In genomic region chr4:140944539-140944938, GRCh38 we compare ENCODE assay signal across 20 cellular contexts.
DNase-seq lines count a peak whose midpoint lies in the region; ATAC-seq and TF ChIP-seq lines count a peak whose summit lies in the region.
"Had no signal": no experiment of that assay in that cellular context is flagged by ENCODE, and none has a peak within 500 bp of the region (broad histone marks: within the 10 kb centered on the region; RNA-seq: fewer than 3 reads in every experiment).

No MANE protein-coding gene starts in this region.

- H3K36me3 ChIP-seq in transverse colon (no peaks in the 10 kb centered on the region), mesendoderm (ENCODE audit: control insufficient read depth, insufficient read depth, low read length) (no peaks in the 10 kb centered on the region)
- H3K36me3 ChIP-seq: BLaER1, suprapubic skin had no signal

- WGBS in transverse colon (ENCODE audit: low coverage in 1 of 2), 2 donors = 42 to 62% methylated on average over 2 of the region's 2 CpGs
- WGBS in mesendoderm (ENCODE audit: extremely low coverage, insufficient coverage, low lambda C conversion rate) = no CpG with 5 or more reads among the region's 2 CpGs

- H3K27me3 ChIP-seq in transverse colon (no peaks in the 10 kb centered on the region), mesendoderm (ENCODE audit: insufficient read depth, low read length, poor library complexity) (no peaks in the 10 kb centered on the region)
- H3K27me3 ChIP-seq: BLaER1, suprapubic skin had no signal

- no peak overlapping the region for H2AK5ac ChIP-seq in mesendoderm (ENCODE audit: low read length)

- no peak overlapping the region for H2BK120ac ChIP-seq in mesendoderm (ENCODE audit: low read depth, low read length)

- H3K79me2 ChIP-seq in mesendoderm (ENCODE audit: control insufficient read depth, insufficient read depth, low read length) = no peaks in the 10 kb centered on the region

- H3K18ac ChIP-seq in mesendoderm (ENCODE audit: low read length) = no peak overlapping the region

- intact Hi-C loops in transverse colon (cut with DNase I; ENCODE audit: low total_unique reads) = no loop called here

- DNase-seq in HS-27A (ENCODE audit: low read depth) (peak; percentile 15), astrocyte of the hippocampus (ENCODE audit: low read depth, low spot score) (peak; percentile 40), foreskin fibroblast (peak; percentile 53 to 67), transverse colon (no peak), mesendoderm (no peak)
- DNase-seq: activated CD8-positive, alpha-beta memory T cell treated with anti-CD3 and anti-CD28 coated beads, Interleukin-2, amount 50 U/mL, for 4 hours; activated effector memory CD4-positive, alpha-beta T cell treated with anti-CD3 and anti-CD28 coated beads, Interleukin-2, amount 50 U/mL, for 16 hours; aorta; DMS 273 treated with DMSO at 0.1 percent for 48 hours; KG1; NCI-H1105; NCI-H774; stimulated activated CD4-positive, alpha-beta T cell treated with anti-CD3 and anti-CD28 coated beads, Interleukin-4, amount 100 ng/mL, for 4 hours; stimulated activated CD8-positive, alpha-beta memory T cell treated with anti-CD3 and anti-CD28 coated beads, Interleukin-4, amount 100 ng/mL, for 48 hours had no signal

- no peak overlapping the region for H4K5ac ChIP-seq in mesendoderm (ENCODE audit: low read length)

- no peak for TF ChIP-seq POLR2A in transverse colon (IDR thresholded peaks at IDR 0.05)

- no peak overlapping the region for H3K9ac ChIP-seq in mesendoderm (ENCODE audit: low read length)
- H3K9ac ChIP-seq: BLaER1 had no signal

- TF ChIP-seq CTCF in foreskin fibroblast (IDR thresholded peaks at IDR 0.05; ENCODE audit: low read depth, low read length) (no peak), transverse colon (IDR thresholded peaks at IDR 0.05) (no peak)

- no peak overlapping the region for H3K4me3 ChIP-seq in foreskin fibroblast (ENCODE audit: low read depth in 1 of 2, low read length in 2 of 2)
- H3K4me3 ChIP-seq in transverse colon = no peak overlapping the region
- no peak overlapping the region for H3K4me3 ChIP-seq in mesendoderm (ENCODE audit: low read length)
- H3K4me3 ChIP-seq: BLaER1, GM23338, suprapubic skin had no signal

- no peak overlapping the region for H4K8ac ChIP-seq in mesendoderm (ENCODE audit: low read depth, low read length)

- H3K4ac ChIP-seq in mesendoderm (ENCODE audit: low read depth, low read length) = no peak overlapping the region

- H3K9me3 ChIP-seq in transverse colon = no peaks in the 10 kb centered on the region
- H3K9me3 ChIP-seq: BLaER1, suprapubic skin had no signal

- in situ Hi-C loops in transverse colon (cut with MboI; ENCODE audit: low pct_ligation_motif_present in 1 of 4, low pct_unique_long_range_greater_than_20kb in 1 of 4, low sequenced_read_pairs in 3 of 4) = no loop called here

- peak overlapping the region; percentile 2 to 68 (median 55) for H3K27ac ChIP-seq in transverse colon
- no peak overlapping the region for H3K27ac ChIP-seq in mesendoderm (ENCODE audit: low read depth, low read length)
- H3K27ac ChIP-seq: BLaER1, suprapubic skin had no signal

- no peak overlapping the region for H2BK15ac ChIP-seq in mesendoderm (replicated peaks; ENCODE audit: low read depth)

- no peak overlapping the region for H3K56ac ChIP-seq in mesendoderm (ENCODE audit: low read length)

- no peaks in the 10 kb centered on the region for H3K79me1 ChIP-seq in mesendoderm (ENCODE audit: low read length)

- H2BK5ac ChIP-seq in mesendoderm (ENCODE audit: low read length) = no peak overlapping the region

- H3K4me1 ChIP-seq in transverse colon (peaks cover 0 to 15% (median 0%) of the 10 kb centered on the region in 4 donors), mesendoderm (ENCODE audit: control insufficient read depth, low read depth, low read length) (no peaks in the 10 kb centered on the region)
- H3K4me1 ChIP-seq: BLaER1, suprapubic skin had no signal

- H3K23ac ChIP-seq in mesendoderm (ENCODE audit: low read length) = no peak overlapping the region

- no peak overlapping the region for H3K4me2 ChIP-seq in mesendoderm (ENCODE audit: low read length)
- H3K4me2 ChIP-seq: BLaER1, GM23338 had no signal

- no peak for TF ChIP-seq EP300 in transverse colon (IDR thresholded peaks at IDR 0.05; ENCODE audit: low read depth)

- no peak for ATAC-seq in HG03175 (IDR thresholded peaks at IDR 0.05; ENCODE audit: unreplicated experiment)
- ATAC-seq in HG03095 (IDR thresholded peaks at IDR 0.05; ENCODE audit: unreplicated experiment) = no peak
- ATAC-seq: GM23338, Panc1 had no signal

Comparison
In these comparisons a context has a peak if more than half of its experiments do, and no peak if none do; other contexts are left out.
1. DNase-seq: peak in HS-27A (single experiment), astrocyte of the hippocampus (single experiment) and foreskin fibroblast (2 of 2); none in transverse colon (single experiment) and mesendoderm (single experiment).